21 cellular contexts compared by ENCODE assay signal in the genomic region with DNA sequence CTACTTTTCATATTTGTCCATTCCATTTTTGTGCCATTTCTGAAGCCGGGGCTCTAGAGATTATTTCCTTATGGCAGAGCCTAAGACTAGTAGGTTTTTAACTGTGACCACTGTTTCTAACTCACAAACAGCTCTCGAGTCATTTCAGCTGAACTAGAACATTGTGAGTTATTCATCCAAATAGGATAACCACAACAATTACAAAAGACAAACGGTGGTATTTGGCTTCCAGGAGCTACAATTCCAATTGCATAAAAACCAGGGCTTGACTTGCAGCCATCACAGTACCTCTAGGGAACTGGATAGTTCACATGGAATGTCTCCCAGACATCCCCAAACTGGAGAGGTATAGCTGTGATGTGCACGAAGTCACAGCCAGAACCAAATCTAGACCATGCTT.
"Had no signal": no experiment of that assay in that cellular context is flagged by ENCODE, and none has a peak within 500 bp of the region (broad histone marks: within the 10 kb centered on the region; RNA-seq: fewer than 3 reads in every experiment).

No MANE protein-coding gene starts in this region.

- H3K4me1 ChIP-seq: colonic mucosa, foreskin keratinocyte, heart right ventricle, lower lobe of right lung, testis, transverse colon had no signal

- H3K27ac ChIP-seq: cardiac muscle cell, colonic mucosa, foreskin keratinocyte, heart right ventricle, lower lobe of right lung, testis, transverse colon had no signal

- DNase-seq: activated CD4-positive, alpha-beta T cell treated with anti-CD3 and anti-CD28 coated beads for 36 hours; activated CD4-positive, CD25-positive, alpha-beta regulatory T cell; activated CD8-positive, alpha-beta T cell treated with anti-CD3 and anti-CD28 coated beads, Interleukin-2, amount 10 ng/mL, durations not matched to agents 7 days and 5 days; activated effector memory CD4-positive, alpha-beta T cell treated with Interleukin-2 at 50 U/mL for 16 hours; activated naive CD4-positive, alpha-beta T cell treated with Interleukin-2 at 50 U/mL for 16 hours; activated T-cell treated with anti-CD3 and anti-CD28 coated beads for 4 hours; aorta; cerebellar nuclear complex; colonic mucosa; effector CD8-positive, alpha-beta T cell; foreskin keratinocyte; heart right ventricle; lower lobe of right lung; mesendoderm; natural killer cell; right cardiac atrium; stimulated activated CD4-positive, alpha-beta T cell treated with anti-CD3 and anti-CD28 coated beads, Interleukin-2, amount 100 ng/mL, for 48 hours; stimulated activated naive CD8-positive, alpha-beta T cell treated with anti-CD3 and anti-CD28 coated beads, Interleukin-15, Interleukin-2, amounts not matched to agents 100 U/mL and 50 U/mL, for 24 hours; testis; transverse colon had no signal

- H3K4me3 ChIP-seq: cardiac muscle cell, colonic mucosa, heart right ventricle, lower lobe of right lung, testis, transverse colon had no signal

- H3K36me3 ChIP-seq: cardiac muscle cell, colonic mucosa, heart right ventricle, lower lobe of right lung, transverse colon had no signal

- H3K9me3 ChIP-seq: colonic mucosa, heart right ventricle, lower lobe of right lung, testis, transverse colon had no signal
